Comparison of ENCODE assay signal across 15 cellular contexts in the genomic region with DNA sequence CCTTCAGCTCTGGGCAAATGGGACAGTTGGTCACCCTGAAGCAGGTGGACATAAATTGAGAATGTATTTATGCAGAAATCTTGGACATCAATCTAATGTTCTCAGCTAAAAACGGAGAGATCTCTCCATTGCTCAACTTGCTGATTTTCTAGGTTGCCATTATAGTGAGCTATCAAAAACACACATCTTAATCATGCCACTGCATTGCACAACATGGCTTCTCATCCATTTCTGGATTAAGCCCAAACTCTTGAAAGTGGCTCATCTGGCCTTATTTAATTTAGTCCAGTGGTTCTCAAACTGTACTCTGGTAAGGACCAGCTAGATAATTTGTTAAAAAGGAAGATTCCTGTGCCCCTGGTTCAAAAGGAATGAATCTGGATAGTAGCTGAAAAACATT.
A peak's percentile ranks its signal among the peaks of the same experiment; 100 is the strongest.
DNase-seq lines count a peak whose midpoint lies in the region; TF ChIP-seq lines count a peak whose summit lies in the region.
"Had no signal": no experiment of that assay in that cellular context is flagged by ENCODE, and none has a peak within 500 bp of the region (broad histone marks: within the 10 kb centered on the region; RNA-seq: fewer than 3 reads in every experiment).

No MANE protein-coding gene starts in this region.

- TF ChIP-seq POLR2A in adrenal gland (IDR thresholded peaks at IDR 0.05) = no peak

- H3K9me3 ChIP-seq in adrenal gland (replicated peaks in 1 of 3) (no peaks in the 10 kb centered on the region), endodermal cell (ENCODE audit: control insufficient read depth, low read length) (peaks cover 16% of the 10 kb centered on the region)
- H3K9me3 ChIP-seq: testis had no signal

- H3K36me3 Mint-ChIP-seq in endodermal cell (ENCODE audit: low read depth) (no peaks in the 10 kb centered on the region), mesothelial cell of epicardium (no peaks in the 10 kb centered on the region)
- H3K36me3 Mint-ChIP-seq: immature natural killer cell; naive thymus-derived CD4-positive, alpha-beta T cell had no signal

- 17 to 41% (median 26%) methylated on average over 1 of the region's 1 CpG for WGBS in adrenal gland, 4 donors
- 78 to 89% methylated on average over 1 of the region's 1 CpG for WGBS in endodermal cell (ENCODE audit: insufficient coverage in 1 of 2, insufficient read length in 1 of 2), 2 experiments

- H3K27me3 ChIP-seq in adrenal gland = no peaks in the 10 kb centered on the region
- H3K27me3 ChIP-seq in endodermal cell (ENCODE audit: control insufficient read depth, insufficient read depth, low read length, poor library complexity, severe bottlenecking) = no peaks in the 10 kb centered on the region
- H3K27me3 ChIP-seq: testis had no signal

- H3K4me3 Mint-ChIP-seq in endodermal cell = no peak overlapping the region
- no peak overlapping the region for H3K4me3 Mint-ChIP-seq in mesothelial cell of epicardium
- H3K4me3 Mint-ChIP-seq: central memory CD8-positive, alpha-beta T cell; immature natural killer cell; naive thymus-derived CD4-positive, alpha-beta T cell; T-helper 17 cell had no signal

- H3K4me1 ChIP-seq in adrenal gland (replicated peaks in 1 of 2) = peaks cover 5 to 14% of the 10 kb centered on the region in 2 donors
- no peaks in the 10 kb centered on the region for H3K4me1 ChIP-seq in endodermal cell (ENCODE audit: control insufficient read depth, insufficient read depth, low read length)
- H3K4me1 ChIP-seq: testis had no signal

- H3K9ac ChIP-seq in endodermal cell (ENCODE audit: extremely low read depth, low read length, poor library complexity, severe bottlenecking) = no peak overlapping the region

- H3K27ac Mint-ChIP-seq in endodermal cell (no peak overlapping the region), mesothelial cell of epicardium (no peak overlapping the region)
- H3K27ac Mint-ChIP-seq: immature natural killer cell; naive thymus-derived CD4-positive, alpha-beta T cell; T-helper 17 cell had no signal

- H3K27ac ChIP-seq in adrenal gland (no peak overlapping the region), endodermal cell (ENCODE audit: low read depth, low read length) (no peak overlapping the region)
- H3K27ac ChIP-seq: testis had no signal

- TF ChIP-seq CTCF in adrenal gland (IDR thresholded peaks at IDR 0.05) (no peak), endodermal cell (conservative IDR thresholded peaks at IDR 0.05) (no peak), mesothelial cell of epicardium (IDR thresholded peaks at IDR 0.05; ENCODE audit: unreplicated experiment) (no peak)

- intact Hi-C loops in adrenal gland (cut with DNase I) = no loop called here

- H3K4me1 Mint-ChIP-seq in endodermal cell (no peaks in the 10 kb centered on the region), mesothelial cell of epicardium (peaks cover 18% of the 10 kb centered on the region)
- H3K4me1 Mint-ChIP-seq: central memory CD8-positive, alpha-beta T cell had no signal

- H3K4me3 ChIP-seq in adrenal gland (no peak overlapping the region), endodermal cell (ENCODE audit: low read length) (no peak overlapping the region)
- H3K4me3 ChIP-seq: testis had no signal

- peak; percentile 65 for DNase-seq in HCEC 1CT
- DNase-seq in adrenal gland = peak in 5 of 7 donors; percentile 17 to 60 (median 44)
- DNase-seq in kidney tubule cell (ENCODE audit: low spot score) = peak; percentile 6
- peak; percentile 79 for DNase-seq in stromal cell of bone marrow (ENCODE audit: low read depth)
- DNase-seq in endodermal cell = no peak
- DNase-seq in activated CD4-positive, CD25-positive, alpha-beta regulatory T cell (lab: John Stamatoyannopoulos, UW) = no peak
- no peak for DNase-seq in mesothelial cell of epicardium (ENCODE audit: low spot score in 2 of 2, unreplicated experiment in 2 of 2)
- DNase-seq: activated gamma-delta T cell treated with Interleukin-2 at 50 U/mL for 16 hours; immature natural killer cell; naive thymus-derived CD4-positive, alpha-beta T cell; NCI-H1105; NCI-H2227 treated with DMSO at 0.1 percent for 48 hours; T-helper 17 cell; testis had no signal

- H3K27me3 Mint-ChIP-seq in endodermal cell (ENCODE audit: insufficient read depth) (no peaks in the 10 kb centered on the region), mesothelial cell of epicardium (ENCODE audit: low read depth) (no peaks in the 10 kb centered on the region)
- H3K27me3 Mint-ChIP-seq: central memory CD8-positive, alpha-beta T cell; T-helper 17 cell had no signal

- H3K9me3 Mint-ChIP-seq in endodermal cell = peaks cover 14% of the 10 kb centered on the region
- H3K9me3 Mint-ChIP-seq in mesothelial cell of epicardium = no peaks in the 10 kb centered on the region
- H3K9me3 Mint-ChIP-seq: central memory CD8-positive, alpha-beta T cell; immature natural killer cell had no signal

- H3K36me3 ChIP-seq in adrenal gland (replicated peaks in 1 of 2) (no peaks in the 10 kb centered on the region), endodermal cell (ENCODE audit: control insufficient read depth, insufficient read depth, low read length) (no peaks in the 10 kb centered on the region)

Comparison
In these comparisons a context has a peak if more than half of its experiments do, and no peak if none do; other contexts are left out.
1. DNase-seq: peak in HCEC 1CT (single experiment), adrenal gland (5 of 7), kidney tubule cell (single experiment) and stromal cell of bone marrow (single experiment); none in endodermal cell (single experiment), activated CD4-positive, CD25-positive, alpha-beta regulatory T cell (0 of 4) and mesothelial cell of epicardium (0 of 2).